Comparison of ENCODE assay signal across 26 cellular contexts in the genomic region with DNA sequence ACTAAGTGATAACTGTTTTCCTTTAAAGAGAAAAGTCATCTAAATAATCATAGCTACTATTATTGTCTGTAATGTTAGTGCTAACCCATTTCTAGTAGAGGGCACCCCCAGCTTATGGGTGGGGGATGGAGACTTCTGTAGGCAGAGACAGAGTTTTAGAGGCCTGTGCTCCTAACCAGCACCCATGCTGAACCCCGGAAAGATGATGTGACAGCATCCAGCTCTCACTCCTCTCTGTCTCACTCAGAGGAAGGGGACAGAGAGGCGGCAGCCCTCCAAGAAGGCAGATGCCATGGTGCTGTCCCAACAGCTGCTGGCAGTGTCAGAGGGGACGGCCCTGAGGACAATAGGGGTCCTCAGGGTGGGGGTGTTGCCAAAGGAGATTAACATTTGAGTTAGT.
DNase-seq lines count a peak whose midpoint lies in the region; ATAC-seq, FAIRE-seq and TF ChIP-seq lines count a peak whose summit lies in the region.
"Had no signal": no experiment of that assay in that cellular context is flagged by ENCODE, and none has a peak within 500 bp of the region (broad histone marks: within the 10 kb centered on the region; RNA-seq: fewer than 3 reads in every experiment).

No MANE protein-coding gene starts in this region.

- H3K4me2 ChIP-seq in fibroblast of lung (ENCODE audit: extremely low read depth, insufficient read depth, low read length), result peak overlapping the region; percentile 28
- H3K4me2 ChIP-seq in parathyroid adenoma (ENCODE audit: low read length), result peak overlapping the region; percentile 39
- no peak overlapping the region for H3K4me2 ChIP-seq in mesendoderm (ENCODE audit: low read length)

- no peaks in the 10 kb centered on the region for H3K9me3 Mint-ChIP-seq in CD4-positive, alpha-beta T cell
- H3K9me3 Mint-ChIP-seq in activated CD8-positive, alpha-beta T cell treated with anti-CD3 and anti-CD28 coated beads, Interleukin-2, amount 10 ng/mL, durations not matched to agents 7 days and 5 days (ENCODE audit: insufficient read depth), result no peaks in the 10 kb centered on the region
- H3K9me3 Mint-ChIP-seq: activated CD4-positive, alpha-beta memory T cell treated with anti-CD3 and anti-CD28 coated beads, Interleukin-2, amount 10 ng/mL, durations not matched to agents 7 days and 5 days; activated naive CD8-positive, alpha-beta T cell treated with anti-CD3 and anti-CD28 coated beads, Interleukin-2, amount 50 U/mL, for 24 hours; WTC11 had no signal

- no peak overlapping the region for H3K23ac ChIP-seq in mesendoderm (ENCODE audit: low read length)

- H4K20me1 ChIP-seq in fibroblast of lung (ENCODE audit: control insufficient read depth, extremely low read depth, insufficient read depth, low read length), result no peaks in the 10 kb centered on the region

- H3K27me3 Mint-ChIP-seq in CD4-positive, alpha-beta T cell, result no peaks in the 10 kb centered on the region
- H3K27me3 Mint-ChIP-seq in activated CD8-positive, alpha-beta T cell treated with anti-CD3 and anti-CD28 coated beads, Interleukin-2, amount 10 ng/mL, durations not matched to agents 7 days and 5 days (ENCODE audit: low read depth), result no peaks in the 10 kb centered on the region
- H3K27me3 Mint-ChIP-seq: activated CD4-positive, alpha-beta memory T cell treated with anti-CD3 and anti-CD28 coated beads, Interleukin-2, amount 10 ng/mL, durations not matched to agents 7 days and 5 days; activated naive CD8-positive, alpha-beta T cell treated with anti-CD3 and anti-CD28 coated beads, Interleukin-2, amount 50 U/mL, for 24 hours had no signal

- no peak overlapping the region for H4K8ac ChIP-seq in mesendoderm (ENCODE audit: low read depth, low read length)

- no peak overlapping the region for H2AK5ac ChIP-seq in mesendoderm (ENCODE audit: low read length)

- H2AFZ ChIP-seq in fibroblast of lung (ENCODE audit: low read length) (no peak overlapping the region), parathyroid adenoma (no peak overlapping the region)

- no peak for FAIRE-seq in kidney (lab: Jason Lieb, UNC)
- FAIRE-seq: small intestine had no signal

- no peak overlapping the region for H2BK15ac ChIP-seq in mesendoderm (replicated peaks; ENCODE audit: low read depth)

- H3K36me3 ChIP-seq in fibroblast of lung (ENCODE audit: control insufficient read depth, insufficient read depth, low read length), result peaks cover 2% of the 10 kb centered on the region
- H3K36me3 ChIP-seq in parathyroid adenoma (ENCODE audit: control insufficient read depth, insufficient read depth, low read length), result no peaks in the 10 kb centered on the region
- H3K36me3 ChIP-seq in mesendoderm (ENCODE audit: control insufficient read depth, insufficient read depth, low read length), result peaks cover 2% of the 10 kb centered on the region
- peaks cover 0 to 3% of the 10 kb centered on the region in 2 donors for H3K36me3 ChIP-seq in kidney (ENCODE audit: control insufficient read depth in 1 of 2, insufficient read depth in 2 of 2, low read length in 2 of 2)

- TF ChIP-seq CTCF in CD4-positive, alpha-beta T cell (IDR thresholded peaks at IDR 0.05), result no peak
- TF ChIP-seq CTCF in fibroblast of lung (conservative IDR thresholded peaks at IDR 0.05 in 1 of 2, IDR thresholded peaks at IDR 0.05 in 1 of 2; ENCODE audit: low read depth in 1 of 2, low read length in 2 of 2), result no peak
- no peak for TF ChIP-seq CTCF in parathyroid adenoma (IDR thresholded peaks at IDR 0.05)
- TF ChIP-seq CTCF in kidney (IDR thresholded peaks at IDR 0.05; ENCODE audit: borderline replicate concordance, extremely low read depth, insufficient read depth), result no peak

- DNase-seq in CD4-positive, alpha-beta T cell, result no peak
- no peak for DNase-seq in activated CD8-positive, alpha-beta T cell treated with anti-CD3 and anti-CD28 coated beads, Interleukin-2, amount 10 ng/mL, durations not matched to agents 7 days and 5 days
- DNase-seq in fibroblast of lung (ENCODE audit: low read depth in 2 of 2), result no peak
- no peak for DNase-seq in mesendoderm
- no peak for DNase-seq in kidney
- no peak for DNase-seq in cardiac septum (ENCODE audit: low spot score)
- no peak for DNase-seq in KBM-7
- DNase-seq: ACHN; activated CD4-positive, alpha-beta memory T cell treated with anti-CD3 and anti-CD28 coated beads, Interleukin-2, amount 10 ng/mL, durations not matched to agents 7 days and 5 days; activated gamma-delta T cell treated with Interleukin-2 at 50 U/mL for 16 hours; activated naive CD8-positive, alpha-beta T cell treated with anti-CD3 and anti-CD28 coated beads, Interleukin-2, amount 50 U/mL, for 24 hours; DMS153; kidney glomerular epithelial cell; NCI-H1105; NCI-H2029; NCI-H2227 treated with DMSO at 0.1 percent for 48 hours; NCI-H748 treated with DMSO at 0.1 percent for 48 hours; small intestine; stimulated activated CD4-positive, alpha-beta T cell treated with anti-CD3 and anti-CD28 coated beads, Interleukin-2, amount 100 ng/mL, for 24 hours; T-helper 9 cell had no signal

- H3K56ac ChIP-seq in mesendoderm (ENCODE audit: low read length), result no peak overlapping the region

- no peak overlapping the region for H3K4me3 ChIP-seq in fibroblast of lung (replicated peaks in 1 of 4; ENCODE audit: control extremely low read depth in 1 of 4, insufficient read depth in 1 of 4, low read depth in 3 of 4, low read length in 4 of 4)
- no peak overlapping the region for H3K4me3 ChIP-seq in parathyroid adenoma (ENCODE audit: low read depth, low read length)
- H3K4me3 ChIP-seq in mesendoderm (ENCODE audit: low read length), result no peak overlapping the region
- no peak overlapping the region for H3K4me3 ChIP-seq in kidney (ENCODE audit: low read length in 2 of 2)
- H3K4me3 ChIP-seq: lung had no signal

- H3K36me3 Mint-ChIP-seq in CD4-positive, alpha-beta T cell (ENCODE audit: low read depth), result no peaks in the 10 kb centered on the region
- no peaks in the 10 kb centered on the region for H3K36me3 Mint-ChIP-seq in activated CD8-positive, alpha-beta T cell treated with anti-CD3 and anti-CD28 coated beads, Interleukin-2, amount 10 ng/mL, durations not matched to agents 7 days and 5 days (ENCODE audit: low read depth)
- H3K36me3 Mint-ChIP-seq: WTC11 had no signal

- peaks cover 57% of the 10 kb centered on the region for H3K4me1 Mint-ChIP-seq in CD4-positive, alpha-beta T cell (ENCODE audit: low read depth)
- peaks cover 14% of the 10 kb centered on the region for H3K4me1 Mint-ChIP-seq in activated CD8-positive, alpha-beta T cell treated with anti-CD3 and anti-CD28 coated beads, Interleukin-2, amount 10 ng/mL, durations not matched to agents 7 days and 5 days (ENCODE audit: low read depth)

- H3K27me3 ChIP-seq in CD4-positive, alpha-beta T cell (ENCODE audit: control insufficient read depth, insufficient read depth, low read length), result no peaks in the 10 kb centered on the region
- no peaks in the 10 kb centered on the region for H3K27me3 ChIP-seq in fibroblast of lung (ENCODE audit: control insufficient read depth, insufficient read depth, low read length)
- H3K27me3 ChIP-seq in parathyroid adenoma (ENCODE audit: control insufficient read depth, insufficient read depth, low read length), result no peaks in the 10 kb centered on the region
- no peaks in the 10 kb centered on the region for H3K27me3 ChIP-seq in mesendoderm (ENCODE audit: insufficient read depth, low read length, poor library complexity)
- H3K27me3 ChIP-seq: brain microvascular endothelial cell had no signal

- peaks cover 3% of the 10 kb centered on the region for H3K4me1 ChIP-seq in fibroblast of lung (ENCODE audit: control insufficient read depth, extremely low read depth, insufficient read depth, low read length)
- peaks cover 8% of the 10 kb centered on the region for H3K4me1 ChIP-seq in parathyroid adenoma
- H3K4me1 ChIP-seq in mesendoderm (ENCODE audit: control insufficient read depth, low read depth, low read length), result no peaks in the 10 kb centered on the region
- H3K4me1 ChIP-seq in kidney (ENCODE audit: control insufficient read depth in 1 of 2, insufficient read depth in 1 of 2, low read depth in 1 of 2, low read length in 2 of 2), result peaks cover 2 to 5% of the 10 kb centered on the region in 2 donors

- intact Hi-C loops in CD4-positive, alpha-beta T cell (cut with DNase I, micrococcal nuclease), result loop anchor here in 1 of 2 experiments (2.0 kb wide), 1 partner anchor 17 kb away; no protein-coding TSS in a partner anchor
- intact Hi-C loops in kidney (cut with DNase I) (no loop called here), cardiac septum (cut with DNase I) (no loop called here)

- H3K4me3 Mint-ChIP-seq in CD4-positive, alpha-beta T cell, result no peak overlapping the region
- H3K4me3 Mint-ChIP-seq in activated CD8-positive, alpha-beta T cell treated with anti-CD3 and anti-CD28 coated beads, Interleukin-2, amount 10 ng/mL, durations not matched to agents 7 days and 5 days, result no peak overlapping the region
- H3K4me3 Mint-ChIP-seq: activated CD4-positive, alpha-beta memory T cell treated with anti-CD3 and anti-CD28 coated beads, Interleukin-2, amount 10 ng/mL, durations not matched to agents 7 days and 5 days; activated naive CD8-positive, alpha-beta T cell treated with anti-CD3 and anti-CD28 coated beads, Interleukin-2, amount 50 U/mL, for 24 hours; WTC11 had no signal

- no peak overlapping the region for H2BK5ac ChIP-seq in mesendoderm (ENCODE audit: low read length)

- H2BK120ac ChIP-seq in mesendoderm (ENCODE audit: low read depth, low read length), result no peak overlapping the region

- H3K4ac ChIP-seq in mesendoderm (ENCODE audit: low read depth, low read length), result no peak overlapping the region

- H3K79me1 ChIP-seq in mesendoderm (ENCODE audit: low read length), result no peaks in the 10 kb centered on the region

- CTCF ChIA-PET in CD4-positive, alpha-beta T cell (lab: Charles Lee), result no interaction called here
- CTCF ChIA-PET in activated CD8-positive, alpha-beta T cell treated with anti-CD3 and anti-CD28 coated beads, Interleukin-2, amount 10 ng/mL, durations not matched to agents 7 days and 5 days (lab: Charles Lee), result interaction anchor here (0.8 to 2.2 kb wide), 2 partner anchors 12 to 84 kb away, joined by 3 to 7 read pairs; no protein-coding TSS in a partner anchor

- H3K18ac ChIP-seq in mesendoderm (ENCODE audit: low read length), result no peak overlapping the region

- WGBS in mesendoderm (ENCODE audit: extremely low coverage, insufficient coverage, low lambda C conversion rate), result no CpG with 5 or more reads among the region's 3 CpGs

- no peak overlapping the region for H3K27ac ChIP-seq in CD4-positive, alpha-beta T cell (ENCODE audit: low read depth, low read length)
- H3K27ac ChIP-seq in fibroblast of lung (ENCODE audit: insufficient read depth, low read length) (no peak overlapping the region), parathyroid adenoma (peak overlapping the region; percentile 64), mesendoderm (ENCODE audit: low read depth, low read length) (no peak overlapping the region), kidney (ENCODE audit: low read depth in 2 of 2, low read length in 2 of 2) (no peak overlapping the region)
- H3K27ac ChIP-seq: brain microvascular endothelial cell, C4-2B, RWPE1 had no signal

- ATAC-seq in CD4-positive, alpha-beta T cell (ENCODE audit: poor library complexity), result no peak
- ATAC-seq in activated CD8-positive, alpha-beta T cell treated with anti-CD3 and anti-CD28 coated beads, Interleukin-2, amount 10 ng/mL, durations not matched to agents 7 days and 5 days, result peak; percentile 37
- ATAC-seq: activated naive CD8-positive, alpha-beta T cell treated with anti-CD3 and anti-CD28 coated beads, Interleukin-2, amount 50 U/mL, for 24 hours; WTC11 had no signal

- POLR2A ChIA-PET in CD4-positive, alpha-beta T cell (lab: Charles Lee), result interaction anchor here (1.2 kb wide), 2 partner anchors 15 to 29 kb away, joined by 3 read pairs; no protein-coding TSS in a partner anchor
- POLR2A ChIA-PET in activated CD8-positive, alpha-beta T cell treated with anti-CD3 and anti-CD28 coated beads, Interleukin-2, amount 10 ng/mL, durations not matched to agents 7 days and 5 days (lab: Charles Lee), result no interaction called here

- H3K9me3 ChIP-seq in CD4-positive, alpha-beta T cell (ENCODE audit: control insufficient read depth, low read length), result no peaks in the 10 kb centered on the region
- H3K9me3 ChIP-seq in fibroblast of lung (ENCODE audit: control insufficient read depth, insufficient read depth, low read depth, low read length) (no peaks in the 10 kb centered on the region), parathyroid adenoma (ENCODE audit: control insufficient read depth, low read length) (no peaks in the 10 kb centered on the region), kidney (ENCODE audit: control insufficient read depth in 1 of 2, low read length in 2 of 2) (no peaks in the 10 kb centered on the region)

- peak overlapping the region; percentile 59 for H3K27ac Mint-ChIP-seq in CD4-positive, alpha-beta T cell
- no peak overlapping the region for H3K27ac Mint-ChIP-seq in activated CD8-positive, alpha-beta T cell treated with anti-CD3 and anti-CD28 coated beads, Interleukin-2, amount 10 ng/mL, durations not matched to agents 7 days and 5 days
- H3K27ac Mint-ChIP-seq: activated CD4-positive, alpha-beta memory T cell treated with anti-CD3 and anti-CD28 coated beads, Interleukin-2, amount 10 ng/mL, durations not matched to agents 7 days and 5 days; activated naive CD8-positive, alpha-beta T cell treated with anti-CD3 and anti-CD28 coated beads, Interleukin-2, amount 50 U/mL, for 24 hours; WTC11 had no signal

- in situ Hi-C loops in KBM-7 (cut with MboI; ENCODE audit: low pct_unique_long_range_greater_than_20kb, low sequenced_read_pairs), result no loop called here

- H4K5ac ChIP-seq in mesendoderm (ENCODE audit: low read length), result no peak overlapping the region

- no peak overlapping the region for H3K9ac ChIP-seq in fibroblast of lung (ENCODE audit: insufficient read depth, low read length)
- no peak overlapping the region for H3K9ac ChIP-seq in parathyroid adenoma
- no peak overlapping the region for H3K9ac ChIP-seq in mesendoderm (ENCODE audit: low read length)
- no peak overlapping the region for H3K9ac ChIP-seq in kidney (ENCODE audit: low read length in 2 of 2)

- H3K79me2 ChIP-seq in fibroblast of lung (ENCODE audit: control insufficient read depth, insufficient read depth, low read length), result no peaks in the 10 kb centered on the region
- no peaks in the 10 kb centered on the region for H3K79me2 ChIP-seq in parathyroid adenoma
- H3K79me2 ChIP-seq in mesendoderm (ENCODE audit: control insufficient read depth, insufficient read depth, low read length), result no peaks in the 10 kb centered on the region
